Comparison of ENCODE assay signal across 2 cellular contexts in genomic region chr6:81863123-81863522, GRCh38.
A peak's percentile ranks its signal among the peaks of the same experiment; 100 is the strongest.
TF ChIP-seq lines count a peak whose summit lies in the region.

No MANE protein-coding gene starts in this region.

TF ChIP-seq in GM23338, 12 proteins besides CTCF, POLR2A, EP300 and RAD21:
- TF ChIP-seq EZH2phosphoT487 (IDR thresholded peaks at IDR 0.05; ENCODE audit: unreplicated experiment) (no peak), ETS1 (IDR thresholded peaks at IDR 0.05) (no peak), NANOG (IDR thresholded peaks at IDR 0.05; ENCODE audit: borderline replicate concordance) (no peak), CREB1 (CRISPR knock-in tag; IDR thresholded peaks at IDR 0.05; ENCODE audit: low read depth) (no peak), ZNF114 (CRISPR knock-in tag; IDR thresholded peaks at IDR 0.05) (no peak)
- TF ChIP-seq, protein P1, sequence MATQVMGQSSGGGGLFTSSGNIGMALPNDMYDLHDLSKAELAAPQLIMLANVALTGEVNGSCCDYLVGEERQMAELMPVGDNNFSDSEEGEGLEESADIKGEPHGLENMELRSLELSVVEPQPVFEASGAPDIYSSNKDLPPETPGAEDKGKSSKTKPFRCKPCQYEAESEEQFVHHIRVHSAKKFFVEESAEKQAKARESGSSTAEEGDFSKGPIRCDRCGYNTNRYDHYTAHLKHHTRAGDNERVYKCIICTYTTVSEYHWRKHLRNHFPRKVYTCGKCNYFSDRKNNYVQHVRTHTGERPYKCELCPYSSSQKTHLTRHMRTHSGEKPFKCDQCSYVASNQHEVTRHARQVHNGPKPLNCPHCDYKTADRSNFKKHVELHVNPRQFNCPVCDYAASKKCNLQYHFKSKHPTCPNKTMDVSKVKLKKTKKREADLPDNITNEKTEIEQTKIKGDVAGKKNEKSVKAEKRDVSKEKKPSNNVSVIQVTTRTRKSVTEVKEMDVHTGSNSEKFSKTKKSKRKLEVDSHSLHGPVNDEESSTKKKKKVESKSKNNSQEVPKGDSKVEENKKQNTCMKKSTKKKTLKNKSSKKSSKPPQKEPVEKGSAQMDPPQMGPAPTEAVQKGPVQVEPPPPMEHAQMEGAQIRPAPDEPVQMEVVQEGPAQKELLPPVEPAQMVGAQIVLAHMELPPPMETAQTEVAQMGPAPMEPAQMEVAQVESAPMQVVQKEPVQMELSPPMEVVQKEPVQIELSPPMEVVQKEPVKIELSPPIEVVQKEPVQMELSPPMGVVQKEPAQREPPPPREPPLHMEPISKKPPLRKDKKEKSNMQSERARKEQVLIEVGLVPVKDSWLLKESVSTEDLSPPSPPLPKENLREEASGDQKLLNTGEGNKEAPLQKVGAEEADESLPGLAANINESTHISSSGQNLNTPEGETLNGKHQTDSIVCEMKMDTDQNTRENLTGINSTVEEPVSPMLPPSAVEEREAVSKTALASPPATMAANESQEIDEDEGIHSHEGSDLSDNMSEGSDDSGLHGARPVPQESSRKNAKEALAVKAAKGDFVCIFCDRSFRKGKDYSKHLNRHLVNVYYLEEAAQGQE (IDR thresholded peaks at IDR 0.05; ENCODE audit: unreplicated experiment), result no peak

TF ChIP-seq in H1, 55 proteins besides CTCF, POLR2A, EP300 and RAD21:
- TF ChIP-seq NANOG (IDR thresholded peaks at IDR 0.05; ENCODE audit: insufficient read depth, low read depth, low read length, poor library complexity, severe bottlenecking) (peak; percentile 25), KDM5A (IDR thresholded peaks at IDR 0.05; ENCODE audit: low read length) (no peak), TEAD4 (IDR thresholded peaks at IDR 0.05; ENCODE audit: low read depth, low read length) (peak; percentile 31; the same call in 1 of the 2 replicates)
